ENCODE assay signal across 7 cellular contexts in the genomic region with DNA sequence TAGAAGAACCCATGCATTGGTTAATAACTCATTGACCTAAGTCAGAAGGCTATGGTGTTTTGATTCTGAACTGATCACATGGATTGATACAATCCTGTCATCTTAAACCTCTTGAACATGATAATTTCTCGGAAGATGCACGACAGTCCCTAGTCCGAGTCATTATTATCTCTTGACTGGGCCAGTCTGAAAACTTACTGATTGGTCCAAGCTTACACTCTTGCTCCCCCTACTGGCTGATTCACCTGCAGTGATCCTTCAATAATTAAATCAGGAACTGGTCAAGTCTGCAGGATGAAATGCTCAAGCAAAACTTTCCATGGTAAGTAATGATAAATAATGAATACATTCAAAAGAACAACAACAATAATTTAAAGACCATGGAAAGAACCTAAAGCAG.
A peak's percentile ranks its signal among the peaks of the same experiment; 100 is the strongest.
DNase-seq lines count a peak whose midpoint lies in the region; ATAC-seq and TF ChIP-seq lines count a peak whose summit lies in the region.

No MANE protein-coding gene starts in this region.

- no peak overlapping the region for H2AFZ ChIP-seq in OCI-LY7 (ENCODE audit: low read length)

- H3K36me3 Mint-ChIP-seq in endodermal cell (ENCODE audit: low read depth): no peaks in the 10 kb centered on the region

- H3K4me2 ChIP-seq in OCI-LY7 (ENCODE audit: low read length): no peak overlapping the region

- POLR2A ChIA-PET in OCI-LY7 (lab: Charles Lee): interaction anchor here (0.7 kb wide), 1 partner anchor 561 kb away, joined by 3 read pairs; no protein-coding TSS in a partner anchor

- no peak overlapping the region for H3K27ac Mint-ChIP-seq in endodermal cell

- WGBS in endodermal cell (ENCODE audit: insufficient coverage in 1 of 2, insufficient read length in 1 of 2), 2 experiments: 86 to 100% methylated on average over 1 to 3 of the region's 3 CpGs

- no peak overlapping the region for H3K9ac ChIP-seq in endodermal cell (ENCODE audit: extremely low read depth, low read length, poor library complexity, severe bottlenecking)

- peaks cover 16% of the 10 kb centered on the region for H3K4me1 Mint-ChIP-seq in endodermal cell

- no peak overlapping the region for H3K4me3 Mint-ChIP-seq in endodermal cell

- CTCF ChIA-PET in OCI-LY7 (lab: Charles Lee; ENCODE audit: unreplicated experiment): no interaction called here

- no peaks in the 10 kb centered on the region for H4K20me1 ChIP-seq in OCI-LY7 (ENCODE audit: insufficient read depth, low read length)

- peak; percentile 93 for ATAC-seq in GM19351 (IDR thresholded peaks at IDR 0.05; ENCODE audit: unreplicated experiment)
- peak; percentile 74 for ATAC-seq in HG03565 (IDR thresholded peaks at IDR 0.05; ENCODE audit: unreplicated experiment)
- ATAC-seq in GM19455 (IDR thresholded peaks at IDR 0.05; ENCODE audit: unreplicated experiment): no peak

- H3K9me3 ChIP-seq in OCI-LY7 (ENCODE audit: low read length): no peaks in the 10 kb centered on the region
- H3K9me3 ChIP-seq in endodermal cell (ENCODE audit: control insufficient read depth, low read length): no peaks in the 10 kb centered on the region

- no peaks in the 10 kb centered on the region for H3K27me3 ChIP-seq in endodermal cell (ENCODE audit: control insufficient read depth, insufficient read depth, low read length, poor library complexity, severe bottlenecking)

- peaks cover 2% of the 10 kb centered on the region for H3K27me3 Mint-ChIP-seq in endodermal cell (ENCODE audit: insufficient read depth)

- TF ChIP-seq CTCF in OCI-LY7 (conservative IDR thresholded peaks at IDR 0.05; ENCODE audit: low read length) (peak; percentile 93), endodermal cell (conservative IDR thresholded peaks at IDR 0.05) (peak; percentile 93)

- H3K9me3 Mint-ChIP-seq in endodermal cell: no peaks in the 10 kb centered on the region

- intact Hi-C loops in OCI-LY7 (cut with micrococcal nuclease; ENCODE audit: unreplicated experiment): loop anchor here (1.0 to 10.0 kb wide), 2 partner anchors 1506 to 1645 kb away; no protein-coding TSS in a partner anchor

- H3K79me2 ChIP-seq in OCI-LY7 (ENCODE audit: insufficient read depth, low read depth, low read length): no peaks in the 10 kb centered on the region

- H3K36me3 ChIP-seq in OCI-LY7 (ENCODE audit: insufficient read depth, low read length) (no peaks in the 10 kb centered on the region), endodermal cell (ENCODE audit: control insufficient read depth, insufficient read depth, low read length) (no peaks in the 10 kb centered on the region)

- DNase-seq in GM03348 (ENCODE audit: low spot score) (peak; percentile 78), OCI-LY7 (ENCODE audit: low spot score) (peak; percentile 65), endodermal cell (peak; percentile 80), mucosa of gallbladder (ENCODE audit: low spot score) (peak; percentile 77)

- no TSS peak for BruUV-seq in OCI-LY7 (replicated peaks; lab: Mats Ljungman, UMichigan)

- H3K27ac ChIP-seq in OCI-LY7 (ENCODE audit: low read depth, low read length, poor library complexity, severe bottlenecking) (no peak overlapping the region), endodermal cell (ENCODE audit: low read depth, low read length) (no peak overlapping the region)

- no peaks in the 10 kb centered on the region for H3K4me1 ChIP-seq in OCI-LY7 (ENCODE audit: insufficient read depth, low read length, poor library complexity, severe bottlenecking)
- H3K4me1 ChIP-seq in endodermal cell (ENCODE audit: control insufficient read depth, insufficient read depth, low read length): no peaks in the 10 kb centered on the region

- H3K4me3 ChIP-seq in OCI-LY7 (ENCODE audit: low read depth, low read length, poor library complexity, severe bottlenecking) (no peak overlapping the region), endodermal cell (ENCODE audit: low read length) (no peak overlapping the region)

- no peaks in the 10 kb centered on the region for H3K9me2 ChIP-seq in OCI-LY7 (ENCODE audit: insufficient read depth, low read length)
